ENCODE assay signal across 8 cellular contexts in genomic region chr2:95414015-95414594, GRCh38. TPM values are rescaled to one million over a fixed set of nuclear protein-coding genes. Genes with fewer than 3 reads are reported as not detected.
A peak's percentile ranks its signal among the peaks of the same experiment; 100 is the strongest.
DNase-seq lines count a peak whose midpoint lies in the region; ATAC-seq, FAIRE-seq and TF ChIP-seq lines count a peak whose summit lies in the region.
"Not testable (repeated sequence)": the region's sequence is repeated elsewhere in the genome, so short reads cannot be mapped to it uniquely, and the experiment has no call there.

No MANE protein-coding gene starts in this region.

- POLR2A ChIA-PET in OCI-LY7 (lab: Charles Lee) = not testable (repeated sequence)

- H3K4me1 ChIP-seq in OCI-LY7 (ENCODE audit: insufficient read depth, low read length, poor library complexity, severe bottlenecking); lung (ENCODE audit: control insufficient read depth in 2 of 2, insufficient read depth in 2 of 2, low read length in 2 of 2): not testable (repeated sequence)

- intact Hi-C loops in OCI-LY7 (cut with micrococcal nuclease; ENCODE audit: unreplicated experiment) = not testable (repeated sequence)

- H3K27me3 ChIP-seq in lung (ENCODE audit: control insufficient read depth, insufficient read depth) = not testable (repeated sequence)

- whole genome bisulfite sequencing in lung, 2 donors = 46 to 51% methylated on average over 6 to 7 of the region's 9 CpGs

- CTCF ChIA-PET in OCI-LY7 (lab: Charles Lee; ENCODE audit: unreplicated experiment) = not testable (repeated sequence)
- CTCF ChIA-PET in activated CD8-positive, alpha-beta memory T cell treated with anti-CD3 and anti-CD28 coated beads, Interleukin-2, amount 10 ng/mL, durations not matched to agents 7 days and 5 days (lab: Charles Lee) = interaction anchor here (1.8 kb wide), 1 partner anchor 10 kb away, joined by 5 read pairs; no protein-coding TSS in a partner anchor

- DNase-seq in D721Med (ENCODE audit: insufficient read length, low spot score) (peak; percentile 47), KBM-7 (peak; percentile 67), OCI-LY7 (ENCODE audit: low spot score) (peak; percentile 62), lung (ENCODE audit: low spot score) (peak; percentile 83)
- peak; percentile 69 for DNase-seq in activated CD8-positive, alpha-beta memory T cell treated with anti-CD3 and anti-CD28 coated beads, Interleukin-2, amount 10 ng/mL, durations not matched to agents 7 days and 5 days
- peak; percentile 40 for DNase-seq in effector CD4-positive, alpha-beta T cell
- peak; percentile 14 to 50 (median 24) for DNase-seq in stimulated activated CD4-positive, alpha-beta T cell treated with anti-CD3 and anti-CD28 coated beads, TNF-alpha, amount 100 ng/mL, for 4 hours (ENCODE audit: low read depth in 3 of 3)

- H3K79me2 ChIP-seq in OCI-LY7 (ENCODE audit: insufficient read depth, low read depth, low read length) = not testable (repeated sequence)

- H3K36me3 ChIP-seq in OCI-LY7 (ENCODE audit: insufficient read depth, low read length); lung (ENCODE audit: control insufficient read depth in 2 of 2, insufficient read depth in 2 of 2, low read length in 2 of 2): not testable (repeated sequence)

- BruUV-seq in OCI-LY7 (replicated peaks; lab: Mats Ljungman, UMichigan) = not testable (repeated sequence)

- H3K4me1 Mint-ChIP-seq in activated CD8-positive, alpha-beta memory T cell treated with anti-CD3 and anti-CD28 coated beads, Interleukin-2, amount 10 ng/mL, durations not matched to agents 7 days and 5 days = not testable (repeated sequence)

- not testable (repeated sequence) for FAIRE-seq in D721Med (lab: Jason Lieb, UNC)

- not testable (repeated sequence) for H3K27me3 Mint-ChIP-seq in activated CD8-positive, alpha-beta memory T cell treated with anti-CD3 and anti-CD28 coated beads, Interleukin-2, amount 10 ng/mL, durations not matched to agents 7 days and 5 days

- H3K27ac Mint-ChIP-seq in activated CD8-positive, alpha-beta memory T cell treated with anti-CD3 and anti-CD28 coated beads, Interleukin-2, amount 10 ng/mL, durations not matched to agents 7 days and 5 days = not testable (repeated sequence)

- H3K4me2 ChIP-seq in OCI-LY7 (ENCODE audit: low read length) = not testable (repeated sequence)

- in situ Hi-C loops in KBM-7 (cut with MboI; ENCODE audit: low pct_unique_long_range_greater_than_20kb, low sequenced_read_pairs) = not testable (repeated sequence)

- not testable (repeated sequence) for H3K4me3 Mint-ChIP-seq in activated CD8-positive, alpha-beta memory T cell treated with anti-CD3 and anti-CD28 coated beads, Interleukin-2, amount 10 ng/mL, durations not matched to agents 7 days and 5 days

- H4K20me1 ChIP-seq in OCI-LY7 (ENCODE audit: insufficient read depth, low read length) = not testable (repeated sequence)

- H2AFZ ChIP-seq in OCI-LY7 (ENCODE audit: low read length) = not testable (repeated sequence)

- ATAC-seq in GM21717 (IDR thresholded peaks at IDR 0.05; ENCODE audit: unreplicated experiment) (peak; percentile 88), lung (ENCODE audit: insufficient read depth, low FRiP score) (peak; percentile 89)
- ATAC-seq in activated CD8-positive, alpha-beta memory T cell treated with anti-CD3 and anti-CD28 coated beads, Interleukin-2, amount 10 ng/mL, durations not matched to agents 7 days and 5 days = peak; percentile 87

- H3K27ac ChIP-seq in OCI-LY7 (ENCODE audit: low read depth, low read length, poor library complexity, severe bottlenecking); lung (ENCODE audit: low read depth in 1 of 2, low read length in 1 of 2): not testable (repeated sequence)

- H3K9me2 ChIP-seq in OCI-LY7 (ENCODE audit: insufficient read depth, low read length) = not testable (repeated sequence)

- H3K36me3 Mint-ChIP-seq in activated CD8-positive, alpha-beta memory T cell treated with anti-CD3 and anti-CD28 coated beads, Interleukin-2, amount 10 ng/mL, durations not matched to agents 7 days and 5 days = not testable (repeated sequence)

- not testable (repeated sequence) for H3K9me3 Mint-ChIP-seq in activated CD8-positive, alpha-beta memory T cell treated with anti-CD3 and anti-CD28 coated beads, Interleukin-2, amount 10 ng/mL, durations not matched to agents 7 days and 5 days (ENCODE audit: low read depth)

- TF ChIP-seq CTCF in D721Med (IDR thresholded peaks at IDR 0.05; ENCODE audit: insufficient read depth, missing control alignments) = peak; percentile 69
- TF ChIP-seq CTCF in OCI-LY7 (conservative IDR thresholded peaks at IDR 0.05; ENCODE audit: low read length) = peak; percentile 79
- peak; percentile 63 for TF ChIP-seq CTCF in lung (IDR thresholded peaks at IDR 0.05; ENCODE audit: control extremely low read depth, extremely low read depth)

- H3K4me3 ChIP-seq in OCI-LY7 (ENCODE audit: low read depth, low read length, poor library complexity, severe bottlenecking); lung: not testable (repeated sequence)

- not testable (repeated sequence) for H3K9me3 ChIP-seq in OCI-LY7 (ENCODE audit: low read length); lung (ENCODE audit: control insufficient read depth in 2 of 2, insufficient read depth in 1 of 2, low read length in 1 of 2)

RNA-seq across cellular contexts. Expression of gene FAHD2A, which starts 11.6 kb away (rescaled TPM):
- total RNA-seq in OCI-LY7 (2014; rRNA removed; shearing (Covaris generic)) = 47.2 and 48.2 TPM in 2 replicates
- total RNA-seq in OCI-LY7 (2022) (50.9 and 53.0 TPM in 2 replicates), lung (10 to 100 TPM; 20.8 to 38.3 TPM)
- total RNA-seq in activated CD8-positive, alpha-beta memory T cell treated with anti-CD3 and anti-CD28 coated beads, Interleukin-2, amount 10 ng/mL, durations not matched to agents 7 days and 5 days = 10 to 100 TPM; 36.0 to 38.6 TPM
- polyA plus RNA-seq in lung = 10 to 100 TPM; 12.6 to 18.3 TPM

Comparison
In these comparisons a context has a peak if more than half of its experiments do, and no peak if none do; other contexts are left out.
1. DNase-seq: peak in every context shown above with its lines; median percentile 83 in lung; 69 in activated CD8-positive, alpha-beta memory T cell treated with anti-CD3 and anti-CD28 coated beads, Interleukin-2, amount 10 ng/mL, durations not matched to agents 7 days and 5 days; 67 in KBM-7; 62 in OCI-LY7; 47 in D721Med; 40 in effector CD4-positive, alpha-beta T cell; 24 in stimulated activated CD4-positive, alpha-beta T cell treated with anti-CD3 and anti-CD28 coated beads, TNF-alpha, amount 100 ng/mL, for 4 hours.